In genomic region chr2:28407131-28407975, GRCh38 we compare ENCODE assay signal across 11 cellular contexts. TPM values are rescaled to one million over a fixed set of nuclear protein-coding genes. Genes with fewer than 3 reads are reported as not detected.
A peak's percentile ranks its signal among the peaks of the same experiment; 100 is the strongest.
DNase-seq lines count a peak whose midpoint lies in the region; ATAC-seq and TF ChIP-seq lines count a peak whose summit lies in the region.
"Had no signal": no experiment of that assay in that cellular context is flagged by ENCODE, and none has a peak within 500 bp of the region (broad histone marks: within the 10 kb centered on the region; RNA-seq: fewer than 3 reads in every experiment).

No MANE protein-coding gene starts in this region.

- no peak for TF ChIP-seq CTCF in colonic mucosa (IDR thresholded peaks at IDR 0.05)
- no peak for TF ChIP-seq CTCF in mucosa of descending colon (IDR thresholded peaks at IDR 0.05)

- ATAC-seq in mucosa of descending colon = peak; percentile 6

- H3K9me3 Mint-ChIP-seq in activated naive CD4-positive, alpha-beta T cell treated with anti-CD3 and anti-CD28 coated beads for 36 hours = no peaks in the 10 kb centered on the region
- H3K9me3 Mint-ChIP-seq: mesothelial cell of epicardium had no signal

- peak overlapping the region; percentile 89 for H3K27ac Mint-ChIP-seq in activated naive CD4-positive, alpha-beta T cell treated with anti-CD3 and anti-CD28 coated beads for 36 hours
- H3K27ac Mint-ChIP-seq: mesothelial cell of epicardium had no signal

- H3K27me3 Mint-ChIP-seq in activated naive CD4-positive, alpha-beta T cell treated with anti-CD3 and anti-CD28 coated beads for 36 hours (ENCODE audit: low read depth) = no peaks in the 10 kb centered on the region

- H3K27ac ChIP-seq in colonic mucosa (peak overlapping the region; percentile 43), urinary bladder (ENCODE audit: low read depth) (peak overlapping the region; percentile 24)

- CTCF ChIA-PET in activated naive CD4-positive, alpha-beta T cell treated with anti-CD3 and anti-CD28 coated beads for 36 hours (lab: Charles Lee) = interaction anchor here (0.6 kb wide), 1 partner anchor 45 kb away, joined by 3 read pairs; no protein-coding TSS in a partner anchor

- peak overlapping the region in 1 of 2 donors; percentile 38 for H3K9ac ChIP-seq in colonic mucosa (ENCODE audit: low read depth in 2 of 2, low read length in 2 of 2)

- no peaks in the 10 kb centered on the region for H3K9me3 ChIP-seq in colonic mucosa
- no peaks in the 10 kb centered on the region for H3K9me3 ChIP-seq in mucosa of descending colon

- H3K4me1 Mint-ChIP-seq in activated naive CD4-positive, alpha-beta T cell treated with anti-CD3 and anti-CD28 coated beads for 36 hours (ENCODE audit: low read depth) = peaks cover 68% of the 10 kb centered on the region
- H3K4me1 Mint-ChIP-seq: mesothelial cell of epicardium had no signal

- 79% methylated on average over 8 of the region's 8 CpGs for WGBS in urinary bladder

- no peak for DNase-seq in activated naive CD4-positive, alpha-beta T cell treated with anti-CD3 and anti-CD28 coated beads for 36 hours
- DNase-seq in activated naive CD4-positive, alpha-beta T cell (lab: John Stamatoyannopoulos, UW) = no peak
- no peak for DNase-seq in colonic mucosa
- no peak for DNase-seq in mucosa of descending colon
- DNase-seq in EL = no peak
- no peak for DNase-seq in NCI-H1048 (lab: John Stamatoyannopoulos, UW)
- DNase-seq in cerebellar nuclear complex (lab: John Stamatoyannopoulos, UW) = no peak
- DNase-seq: amniotic stem cell, NCI-H446 treated with DMSO at 0.1 percent for 48 hours had no signal

- intact Hi-C loops in activated naive CD4-positive, alpha-beta T cell treated with anti-CD3 and anti-CD28 coated beads for 36 hours (cut with micrococcal nuclease) = loop anchor here (5.0 kb wide), 1 partner anchor 155 kb away; no protein-coding TSS in a partner anchor
- intact Hi-C loops in colonic mucosa (cut with DNase I) (no loop called here), mucosa of descending colon (cut with DNase I, micrococcal nuclease) (no loop called here)

- no peak overlapping the region for H3K4me3 Mint-ChIP-seq in activated naive CD4-positive, alpha-beta T cell treated with anti-CD3 and anti-CD28 coated beads for 36 hours
- H3K4me3 Mint-ChIP-seq: mesothelial cell of epicardium had no signal

- no peak overlapping the region for H3K4me3 ChIP-seq in colonic mucosa
- H3K4me3 ChIP-seq in mucosa of descending colon = no peak overlapping the region
- no peak overlapping the region for H3K4me3 ChIP-seq in urinary bladder (ENCODE audit: low read depth, low read length)

- no peaks in the 10 kb centered on the region for H3K27me3 ChIP-seq in colonic mucosa

- H3K36me3 ChIP-seq in colonic mucosa (peaks cover 44% of the 10 kb centered on the region), mucosa of descending colon (ENCODE audit: low read depth) (peaks cover 26% of the 10 kb centered on the region), urinary bladder (ENCODE audit: insufficient read depth) (peaks cover 31% of the 10 kb centered on the region)

- peaks cover 22% of the 10 kb centered on the region for H3K4me1 ChIP-seq in colonic mucosa
- H3K4me1 ChIP-seq in mucosa of descending colon (ENCODE audit: low read depth) = peaks cover 50% of the 10 kb centered on the region
- H3K4me1 ChIP-seq in urinary bladder (ENCODE audit: insufficient read depth) = peaks cover 4% of the 10 kb centered on the region

- H3K36me3 Mint-ChIP-seq in activated naive CD4-positive, alpha-beta T cell treated with anti-CD3 and anti-CD28 coated beads for 36 hours (ENCODE audit: low read depth) = peaks cover 85% of the 10 kb centered on the region

RNA-seq across cellular contexts. Expression of gene FOSL2, which starts 14.7 kb away (rescaled TPM):
- 100 to 1,000 TPM; 102 to 110 TPM for total RNA-seq in activated naive CD4-positive, alpha-beta T cell treated with anti-CD3 and anti-CD28 coated beads for 36 hours
- total RNA-seq in colonic mucosa (100 to 1,000 TPM in 1 of 2 donors, 10 to 100 TPM in 1; 74.2 to 142 TPM), mucosa of descending colon (100 to 1,000 TPM; 160 to 166 (median 162) TPM), urinary bladder (40.9 TPM)
- polyA plus RNA-seq in urinary bladder = 112 TPM
